Comparison of ENCODE assay signal across 14 cellular contexts in the genomic region with DNA sequence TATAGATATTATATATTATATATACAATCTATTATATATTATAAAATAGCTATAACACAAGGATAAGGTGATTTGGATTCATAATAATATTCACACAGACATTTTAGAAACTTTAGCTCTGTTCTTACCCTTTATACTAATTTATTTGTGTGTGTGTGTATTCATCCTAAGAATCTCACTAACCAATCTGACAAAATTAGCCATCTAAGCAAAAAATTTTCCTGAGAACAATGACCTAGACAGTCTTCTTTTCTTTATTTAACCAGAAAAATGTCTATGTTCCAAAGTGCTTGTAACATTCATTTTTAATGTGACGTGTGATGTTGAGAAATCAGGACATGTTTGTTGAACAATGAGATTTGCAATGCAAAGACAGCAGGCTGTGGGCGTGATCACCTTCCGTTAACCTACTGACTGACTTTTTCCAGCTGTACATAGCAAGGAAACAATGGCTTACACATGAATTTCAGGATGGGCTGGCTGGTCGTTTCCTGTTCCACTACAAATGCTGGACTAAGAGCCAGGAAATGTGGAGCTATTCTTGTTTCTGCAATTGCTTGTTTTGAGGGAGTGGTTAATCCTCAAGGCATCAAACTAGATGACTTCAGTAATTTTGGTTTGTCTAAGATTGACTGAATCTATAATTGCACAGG.
A peak's percentile ranks its signal among the peaks of the same experiment; 100 is the strongest.
DNase-seq lines count a peak whose midpoint lies in the region; ATAC-seq and TF ChIP-seq lines count a peak whose summit lies in the region.
"Had no signal": no experiment of that assay in that cellular context is flagged by ENCODE, and none has a peak within 500 bp of the region (broad histone marks: within the 10 kb centered on the region; RNA-seq: fewer than 3 reads in every experiment).

No MANE protein-coding gene starts in this region.

- TF ChIP-seq POLR2A in heart left ventricle (IDR thresholded peaks at IDR 0.05) (no peak), Peyer's patch (IDR thresholded peaks at IDR 0.05) (no peak)

- H3K79me2 ChIP-seq in GM23248 (ENCODE audit: insufficient read depth) (no peaks in the 10 kb centered on the region), mammary epithelial cell (ENCODE audit: insufficient read depth, low read length) (no peaks in the 10 kb centered on the region)

- no peaks in the 10 kb centered on the region for H3K79me1 ChIP-seq in neuronal stem cell (ENCODE audit: low read depth, low read length)

- H3K9ac ChIP-seq in GM23248, result no peak overlapping the region
- H3K9ac ChIP-seq in mammary epithelial cell (ENCODE audit: insufficient read depth, low read length), result no peak overlapping the region
- H3K9ac ChIP-seq in neuronal stem cell (ENCODE audit: low read depth, low read length, poor library complexity), result no peak overlapping the region

- 40 to 43% methylated on average over 4 of the region's 4 CpGs for WGBS in GM23248 (ENCODE audit: low coverage in 1 of 2, low lambda C conversion rate in 2 of 2, missing lambda C conversion rate in 2 of 2), 2 experiments
- WGBS in mammary epithelial cell (ENCODE audit: low coverage, missing lambda C conversion rate), result 0% methylated on average over 4 of the region's 4 CpGs
- WGBS in heart left ventricle, 4 donors, result 36 to 43% (median 40%) methylated on average over 4 of the region's 4 CpGs
- WGBS in neuronal stem cell (ENCODE audit: extremely low coverage in 2 of 2, insufficient read length in 2 of 2, insufficient replicate concordance in 1 of 2), 2 donors, result no CpG with 5 or more reads among the region's 4 CpGs

- BruUV-seq in mammary epithelial cell (replicated peaks; lab: Mats Ljungman, UMichigan), result no TSS peak

- no peak overlapping the region for H2BK12ac ChIP-seq in neuronal stem cell (ENCODE audit: low read length)

- H3K9me3 ChIP-seq in GM23248 (ENCODE audit: low read depth), result no peaks in the 10 kb centered on the region
- no peaks in the 10 kb centered on the region for H3K9me3 ChIP-seq in mammary epithelial cell (replicated peaks; ENCODE audit: insufficient read depth, low read length)
- no peaks in the 10 kb centered on the region for H3K9me3 ChIP-seq in heart left ventricle
- H3K9me3 ChIP-seq in neuronal stem cell (replicated peaks in 1 of 2; ENCODE audit: control insufficient read depth in 2 of 2, insufficient read depth in 1 of 2, low read depth in 1 of 2, low read length in 2 of 2), result no peaks in the 10 kb centered on the region
- H3K9me3 ChIP-seq in Peyer's patch, result no peaks in the 10 kb centered on the region

- H2BK5ac ChIP-seq in neuronal stem cell (ENCODE audit: low read length), result no peak overlapping the region

- no peaks in the 10 kb centered on the region for H3F3A ChIP-seq in GM23248 (ENCODE audit: insufficient read depth)

- H3K4me2 ChIP-seq in GM23248 (ENCODE audit: unreplicated experiment), result no peak overlapping the region
- no peak overlapping the region for H3K4me2 ChIP-seq in mammary epithelial cell (ENCODE audit: insufficient read depth, low read depth, low read length)
- no peak overlapping the region for H3K4me2 ChIP-seq in neuronal stem cell (ENCODE audit: insufficient read depth, low read length, poor library complexity, severe bottlenecking)

- in situ Hi-C loops in GM23248 (cut with MboI), result loop anchor here (10.0 kb wide), 3 partner anchors 452 to 962 kb away; no protein-coding TSS in a partner anchor
- in situ Hi-C loops in mammary epithelial cell (cut with MboI; ENCODE audit: low sequenced_read_pairs in 2 of 2), result loop anchor here (10.0 to 25.0 kb wide), 3 partner anchors 460 to 960 kb away; no protein-coding TSS in a partner anchor

- no peak overlapping the region for H3K4ac ChIP-seq in neuronal stem cell (ENCODE audit: low read length)

- DNase-seq in GM23248, result peak; percentile 76
- peak; percentile 20 for DNase-seq in mammary epithelial cell
- peak; percentile 45 to 68 (median 60) for DNase-seq in heart left ventricle
- no peak for DNase-seq in neuronal stem cell (ENCODE audit: low spot score)
- no peak for DNase-seq in Peyer's patch
- no peak for DNase-seq in stimulated activated CD4-positive, alpha-beta T cell treated with anti-CD3 and anti-CD28 coated beads, Interleukin-4, amount 100 ng/mL, for 24 hours
- DNase-seq in SHP77 treated with DMSO at 0.1 percent for 48 hours (lab: John Stamatoyannopoulos, UW), result no peak
- DNase-seq: activated CD8-positive, alpha-beta memory T cell treated with anti-CD3 and anti-CD28 coated beads, Interleukin-2, amount 10 ng/mL, durations not matched to agents 7 days and 5 days; activated naive CD8-positive, alpha-beta T cell treated with anti-CD3 and anti-CD28 coated beads, Interleukin-2, amount 10 ng/mL, durations not matched to agents 7 days and 5 days; DMS79; NCI-H226; RPMI8226; stimulated activated CD4-positive, alpha-beta T cell treated with anti-CD3 and anti-CD28 coated beads, Interleukin-12 subunit alpha, Interleukin-12 subunit beta, amount 100 ng/mL, for 4 hours had no signal

- no peak overlapping the region for H3K18ac ChIP-seq in neuronal stem cell (ENCODE audit: low read length)

- no peak overlapping the region for H2BK120ac ChIP-seq in neuronal stem cell (ENCODE audit: low read depth, low read length)

- CTCF ChIA-PET in mammary epithelial cell (lab: Charles Lee; ENCODE audit: low non-redundant PET), result interaction anchor here (0.6 kb wide), 1 partner anchor 446 kb away, joined by 3 read pairs; no protein-coding TSS in a partner anchor

- intact Hi-C loops in mammary epithelial cell (cut with micrococcal nuclease) (no loop called here), heart left ventricle (cut with DNase I) (loop anchor here in 3 of 10 donors (2.0 to 10.0 kb wide), 4 partner anchors 60 to 498 kb away; no protein-coding TSS in a partner anchor)

- H4K20me1 ChIP-seq in GM23248 (ENCODE audit: insufficient read depth) (no peaks in the 10 kb centered on the region), mammary epithelial cell (ENCODE audit: insufficient read depth, low read length) (no peaks in the 10 kb centered on the region)

- H2AK5ac ChIP-seq in neuronal stem cell (ENCODE audit: low read depth, low read length), result no peak overlapping the region

- dilution Hi-C loops in mammary epithelial cell (cut with HindIII; ENCODE audit: low sequenced_read_pairs), result no loop called here

- no peak overlapping the region for H3K23ac ChIP-seq in neuronal stem cell (ENCODE audit: low read depth, low read length, poor library complexity)

- no peak overlapping the region for H4K8ac ChIP-seq in neuronal stem cell (ENCODE audit: low read depth, low read length)

- H3K9me2 ChIP-seq in GM23248 (ENCODE audit: insufficient read depth), result no peaks in the 10 kb centered on the region

- 0 out of 2 replicates have a peak, but pooled peaks cover 5% of the 10 kb centered on the region for H3K4me1 ChIP-seq in GM23248 (ENCODE audit: insufficient read depth)
- H3K4me1 ChIP-seq in mammary epithelial cell (ENCODE audit: insufficient read depth, low read length), result peaks cover 2% of the 10 kb centered on the region
- H3K4me1 ChIP-seq in heart left ventricle, result peaks cover 5 to 36% (median 11%) of the 10 kb centered on the region in 12 donors
- peaks cover 2 to 4% of the 10 kb centered on the region in 2 donors for H3K4me1 ChIP-seq in neuronal stem cell (ENCODE audit: control insufficient read depth in 2 of 2, insufficient read depth in 1 of 2, low read depth in 1 of 2, low read length in 2 of 2)
- no peaks in the 10 kb centered on the region for H3K4me1 ChIP-seq in Peyer's patch

- no peak for TF ChIP-seq CTCF in mammary epithelial cell (conservative IDR thresholded peaks at IDR 0.05 in 1 of 2, IDR thresholded peaks at IDR 0.05 in 1 of 2; ENCODE audit: extremely low read depth in 1 of 2, insufficient read depth in 1 of 2, low read depth in 1 of 2, low read length in 2 of 2)
- TF ChIP-seq CTCF in heart left ventricle (IDR thresholded peaks at IDR 0.05), result no peak
- TF ChIP-seq CTCF in Peyer's patch (IDR thresholded peaks at IDR 0.05), result no peak

- no peak overlapping the region for H3K14ac ChIP-seq in neuronal stem cell (ENCODE audit: low read length)

- no peak overlapping the region for H2BK15ac ChIP-seq in neuronal stem cell (ENCODE audit: low read length)

- ATAC-seq in heart left ventricle (peak; percentile 77 to 95 (median 83)), HG03565 (IDR thresholded peaks at IDR 0.05; ENCODE audit: unreplicated experiment) (no peak)
- ATAC-seq: activated CD8-positive, alpha-beta memory T cell treated with anti-CD3 and anti-CD28 coated beads, Interleukin-2, amount 10 ng/mL, durations not matched to agents 7 days and 5 days had no signal

- H3K4me3 ChIP-seq in GM23248 (no peak overlapping the region), mammary epithelial cell (replicated peaks in 1 of 3; ENCODE audit: insufficient read depth in 1 of 3, low read depth in 2 of 3, low read length in 3 of 3) (no peak overlapping the region), heart left ventricle (no peak overlapping the region), neuronal stem cell (ENCODE audit: low read length in 2 of 2) (no peak overlapping the region), Peyer's patch (no peak overlapping the region)

- H2AFZ ChIP-seq in GM23248, result no peak overlapping the region
- H2AFZ ChIP-seq in mammary epithelial cell (ENCODE audit: low read depth, low read length), result no peak overlapping the region
- peak overlapping the region; percentile 65 for H2AFZ ChIP-seq in neuronal stem cell (ENCODE audit: low read length)

- H3K36me3 ChIP-seq in GM23248 (ENCODE audit: low read depth) (no peaks in the 10 kb centered on the region), mammary epithelial cell (ENCODE audit: insufficient read depth, low read length) (no peaks in the 10 kb centered on the region), heart left ventricle (no peaks in the 10 kb centered on the region), neuronal stem cell (replicated peaks in 1 of 2; ENCODE audit: control insufficient read depth in 2 of 2, insufficient read depth in 2 of 2, low read length in 2 of 2) (no peaks in the 10 kb centered on the region), Peyer's patch (no peaks in the 10 kb centered on the region)

- H3K27me3 ChIP-seq in GM23248 (replicated peaks; ENCODE audit: insufficient read depth), result no peaks in the 10 kb centered on the region
- H3K27me3 ChIP-seq in mammary epithelial cell (ENCODE audit: insufficient read depth, low read length), result no peaks in the 10 kb centered on the region
- H3K27me3 ChIP-seq in heart left ventricle, result no peaks in the 10 kb centered on the region
- H3K27me3 ChIP-seq in neuronal stem cell (ENCODE audit: control insufficient read depth in 3 of 3, insufficient read depth in 3 of 3, low read depth in 1 of 3, low read length in 3 of 3), result no peaks in the 10 kb centered on the region
- H3K27me3 ChIP-seq in Peyer's patch, result no peaks in the 10 kb centered on the region

- H4K91ac ChIP-seq in neuronal stem cell (ENCODE audit: low read depth, low read length, poor library complexity), result no peak overlapping the region

- H3K27ac ChIP-seq in GM23248, result 0 out of 2 replicates have a peak overlapping the region, but pooled peaks have one; percentile 4
- no peak overlapping the region for H3K27ac ChIP-seq in mammary epithelial cell (ENCODE audit: insufficient read depth, low read depth, low read length)
- H3K27ac ChIP-seq in heart left ventricle, result peak overlapping the region; percentile 53 to 89 (median 78)
- H3K27ac ChIP-seq in neuronal stem cell (replicated peaks; ENCODE audit: low read length), result no peak overlapping the region
- peak overlapping the region in 2 of 4 donors; percentile 23 to 57 for H3K27ac ChIP-seq in Peyer's patch

Comparison
In these comparisons a context has a peak if more than half of its experiments do, and no peak if none do; other contexts are left out.
1. DNase-seq: peak in GM23248 (single experiment), mammary epithelial cell (single experiment) and heart left ventricle (5 of 5); none in neuronal stem cell (single experiment), Peyer's patch (0 of 3), stimulated activated CD4-positive, alpha-beta T cell treated with anti-CD3 and anti-CD28 coated beads, Interleukin-4, amount 100 ng/mL, for 24 hours (single experiment) and SHP77 treated with DMSO at 0.1 percent for 48 hours (single experiment).
2. H3K27ac ChIP-seq: peak in GM23248 (single experiment) and heart left ventricle (12 of 12); none in mammary epithelial cell (single experiment) and neuronal stem cell (single experiment).